In the genomic region with DNA sequence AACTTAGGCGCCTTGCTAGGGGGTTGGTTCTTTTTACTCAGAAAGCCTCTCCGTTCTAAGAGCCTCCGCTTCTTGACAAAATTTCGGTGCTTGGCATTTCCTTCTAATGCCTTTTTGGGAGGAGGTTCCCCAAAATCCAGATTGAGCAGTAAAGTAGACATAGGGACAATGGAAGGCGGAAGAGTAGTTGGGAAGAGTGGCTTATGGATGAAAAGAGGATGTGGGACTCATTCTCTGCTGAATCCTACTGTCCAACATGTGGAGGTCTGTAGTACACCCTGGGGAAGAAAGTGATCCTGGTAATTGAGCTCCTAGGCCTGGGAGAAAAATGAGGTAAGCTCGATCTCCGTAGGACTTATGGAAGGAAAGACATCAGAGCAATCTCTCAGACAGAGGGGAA, we compare ENCODE assay signal across 1 cellular context.
TF ChIP-seq lines count a peak whose summit lies in the region.

No MANE protein-coding gene starts in this region.

TF ChIP-seq in GM23338, 12 proteins besides CTCF, POLR2A, EP300 and RAD21 (continued from another document):
- TF ChIP-seq ZNF114 (CRISPR knock-in tag; IDR thresholded peaks at IDR 0.05) (no peak), EZH2phosphoT487 (IDR thresholded peaks at IDR 0.05; ENCODE audit: unreplicated experiment) (no peak), EZH2 (IDR thresholded peaks at IDR 0.05; ENCODE audit: low read depth, unreplicated experiment) (no peak), STAT1 (IDR thresholded peaks at IDR 0.05; ENCODE audit: unreplicated experiment) (no peak), CREB1 (CRISPR knock-in tag; IDR thresholded peaks at IDR 0.05; ENCODE audit: low read depth) (no peak), JUNB (IDR thresholded peaks at IDR 0.05; ENCODE audit: unreplicated experiment) (no peak), POLR2AphosphoS5 (IDR thresholded peaks at IDR 0.05; ENCODE audit: low read depth) (no peak)
- TF ChIP-seq, protein P1, sequence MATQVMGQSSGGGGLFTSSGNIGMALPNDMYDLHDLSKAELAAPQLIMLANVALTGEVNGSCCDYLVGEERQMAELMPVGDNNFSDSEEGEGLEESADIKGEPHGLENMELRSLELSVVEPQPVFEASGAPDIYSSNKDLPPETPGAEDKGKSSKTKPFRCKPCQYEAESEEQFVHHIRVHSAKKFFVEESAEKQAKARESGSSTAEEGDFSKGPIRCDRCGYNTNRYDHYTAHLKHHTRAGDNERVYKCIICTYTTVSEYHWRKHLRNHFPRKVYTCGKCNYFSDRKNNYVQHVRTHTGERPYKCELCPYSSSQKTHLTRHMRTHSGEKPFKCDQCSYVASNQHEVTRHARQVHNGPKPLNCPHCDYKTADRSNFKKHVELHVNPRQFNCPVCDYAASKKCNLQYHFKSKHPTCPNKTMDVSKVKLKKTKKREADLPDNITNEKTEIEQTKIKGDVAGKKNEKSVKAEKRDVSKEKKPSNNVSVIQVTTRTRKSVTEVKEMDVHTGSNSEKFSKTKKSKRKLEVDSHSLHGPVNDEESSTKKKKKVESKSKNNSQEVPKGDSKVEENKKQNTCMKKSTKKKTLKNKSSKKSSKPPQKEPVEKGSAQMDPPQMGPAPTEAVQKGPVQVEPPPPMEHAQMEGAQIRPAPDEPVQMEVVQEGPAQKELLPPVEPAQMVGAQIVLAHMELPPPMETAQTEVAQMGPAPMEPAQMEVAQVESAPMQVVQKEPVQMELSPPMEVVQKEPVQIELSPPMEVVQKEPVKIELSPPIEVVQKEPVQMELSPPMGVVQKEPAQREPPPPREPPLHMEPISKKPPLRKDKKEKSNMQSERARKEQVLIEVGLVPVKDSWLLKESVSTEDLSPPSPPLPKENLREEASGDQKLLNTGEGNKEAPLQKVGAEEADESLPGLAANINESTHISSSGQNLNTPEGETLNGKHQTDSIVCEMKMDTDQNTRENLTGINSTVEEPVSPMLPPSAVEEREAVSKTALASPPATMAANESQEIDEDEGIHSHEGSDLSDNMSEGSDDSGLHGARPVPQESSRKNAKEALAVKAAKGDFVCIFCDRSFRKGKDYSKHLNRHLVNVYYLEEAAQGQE (IDR thresholded peaks at IDR 0.05; ENCODE audit: unreplicated experiment): no peak
- TF ChIP-seq, protein P2, sequence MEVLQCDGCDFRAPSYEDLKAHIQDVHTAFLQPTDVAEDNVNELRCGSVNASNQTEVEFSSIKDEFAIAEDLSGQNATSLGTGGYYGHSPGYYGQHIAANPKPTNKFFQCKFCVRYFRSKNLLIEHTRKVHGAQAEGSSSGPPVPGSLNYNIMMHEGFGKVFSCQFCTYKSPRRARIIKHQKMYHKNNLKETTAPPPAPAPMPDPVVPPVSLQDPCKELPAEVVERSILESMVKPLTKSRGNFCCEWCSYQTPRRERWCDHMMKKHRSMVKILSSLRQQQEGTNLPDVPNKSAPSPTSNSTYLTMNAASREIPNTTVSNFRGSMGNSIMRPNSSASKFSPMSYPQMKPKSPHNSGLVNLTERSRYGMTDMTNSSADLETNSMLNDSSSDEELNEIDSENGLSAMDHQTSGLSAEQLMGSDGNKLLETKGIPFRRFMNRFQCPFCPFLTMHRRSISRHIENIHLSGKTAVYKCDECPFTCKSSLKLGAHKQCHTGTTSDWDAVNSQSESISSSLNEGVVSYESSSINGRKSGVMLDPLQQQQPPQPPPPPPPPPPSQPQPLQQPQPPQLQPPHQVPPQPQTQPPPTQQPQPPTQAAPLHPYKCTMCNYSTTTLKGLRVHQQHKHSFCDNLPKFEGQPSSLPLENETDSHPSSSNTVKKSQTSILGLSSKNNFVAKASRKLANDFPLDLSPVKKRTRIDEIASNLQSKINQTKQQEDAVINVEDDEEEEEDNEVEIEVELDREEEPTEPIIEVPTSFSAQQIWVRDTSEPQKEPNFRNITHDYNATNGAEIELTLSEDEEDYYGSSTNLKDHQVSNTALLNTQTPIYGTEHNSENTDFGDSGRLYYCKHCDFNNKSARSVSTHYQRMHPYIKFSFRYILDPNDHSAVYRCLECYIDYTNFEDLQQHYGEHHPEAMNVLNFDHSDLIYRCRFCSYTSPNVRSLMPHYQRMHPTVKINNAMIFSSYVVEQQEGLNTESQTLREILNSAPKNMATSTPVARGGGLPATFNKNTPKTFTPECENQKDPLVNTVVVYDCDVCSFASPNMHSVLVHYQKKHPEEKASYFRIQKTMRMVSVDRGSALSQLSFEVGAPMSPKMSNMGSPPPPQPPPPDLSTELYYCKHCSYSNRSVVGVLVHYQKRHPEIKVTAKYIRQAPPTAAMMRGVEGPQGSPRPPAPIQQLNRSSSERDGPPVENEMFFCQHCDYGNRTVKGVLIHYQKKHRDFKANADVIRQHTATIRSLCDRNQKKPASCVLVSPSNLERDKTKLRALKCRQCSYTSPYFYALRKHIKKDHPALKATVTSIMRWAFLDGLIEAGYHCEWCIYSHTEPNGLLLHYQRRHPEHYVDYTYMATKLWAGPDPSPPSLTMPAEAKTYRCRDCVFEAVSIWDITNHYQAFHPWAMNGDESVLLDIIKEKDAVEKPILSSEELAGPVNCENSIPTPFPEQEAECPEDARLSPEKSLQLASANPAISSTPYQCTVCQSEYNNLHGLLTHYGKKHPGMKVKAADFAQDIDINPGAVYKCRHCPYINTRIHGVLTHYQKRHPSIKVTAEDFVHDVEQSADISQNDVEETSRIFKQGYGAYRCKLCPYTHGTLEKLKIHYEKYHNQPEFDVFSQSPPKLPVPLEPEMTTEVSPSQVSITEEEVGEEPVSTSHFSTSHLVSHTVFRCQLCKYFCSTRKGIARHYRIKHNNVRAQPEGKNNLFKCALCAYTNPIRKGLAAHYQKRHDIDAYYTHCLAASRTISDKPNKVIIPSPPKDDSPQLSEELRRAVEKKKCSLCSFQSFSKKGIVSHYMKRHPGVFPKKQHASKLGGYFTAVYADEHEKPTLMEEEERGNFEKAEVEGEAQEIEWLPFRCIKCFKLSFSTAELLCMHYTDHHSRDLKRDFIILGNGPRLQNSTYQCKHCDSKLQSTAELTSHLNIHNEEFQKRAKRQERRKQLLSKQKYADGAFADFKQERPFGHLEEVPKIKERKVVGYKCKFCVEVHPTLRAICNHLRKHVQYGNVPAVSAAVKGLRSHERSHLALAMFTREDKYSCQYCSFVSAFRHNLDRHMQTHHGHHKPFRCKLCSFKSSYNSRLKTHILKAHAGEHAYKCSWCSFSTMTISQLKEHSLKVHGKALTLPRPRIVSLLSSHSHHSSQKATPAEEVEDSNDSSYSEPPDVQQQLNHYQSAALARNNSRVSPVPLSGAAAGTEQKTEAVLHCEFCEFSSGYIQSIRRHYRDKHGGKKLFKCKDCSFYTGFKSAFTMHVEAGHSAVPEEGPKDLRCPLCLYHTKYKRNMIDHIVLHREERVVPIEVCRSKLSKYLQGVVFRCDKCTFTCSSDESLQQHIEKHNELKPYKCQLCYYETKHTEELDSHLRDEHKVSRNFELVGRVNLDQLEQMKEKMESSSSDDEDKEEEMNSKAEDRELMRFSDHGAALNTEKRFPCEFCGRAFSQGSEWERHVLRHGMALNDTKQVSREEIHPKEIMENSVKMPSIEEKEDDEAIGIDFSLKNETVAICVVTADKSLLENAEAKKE (CRISPR knock-in tag; IDR thresholded peaks at IDR 0.05): no peak
- TF ChIP-seq, protein P3, sequence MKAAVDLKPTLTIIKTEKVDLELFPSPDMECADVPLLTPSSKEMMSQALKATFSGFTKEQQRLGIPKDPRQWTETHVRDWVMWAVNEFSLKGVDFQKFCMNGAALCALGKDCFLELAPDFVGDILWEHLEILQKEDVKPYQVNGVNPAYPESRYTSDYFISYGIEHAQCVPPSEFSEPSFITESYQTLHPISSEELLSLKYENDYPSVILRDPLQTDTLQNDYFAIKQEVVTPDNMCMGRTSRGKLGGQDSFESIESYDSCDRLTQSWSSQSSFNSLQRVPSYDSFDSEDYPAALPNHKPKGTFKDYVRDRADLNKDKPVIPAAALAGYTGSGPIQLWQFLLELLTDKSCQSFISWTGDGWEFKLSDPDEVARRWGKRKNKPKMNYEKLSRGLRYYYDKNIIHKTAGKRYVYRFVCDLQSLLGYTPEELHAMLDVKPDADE (IDR thresholded peaks at IDR 0.05): no peak
